ENCODE assay signal across 8 cellular contexts in genomic region chr4:56388311-56388710, GRCh38. TPM values are rescaled to one million over a fixed set of nuclear protein-coding genes. Genes with fewer than 3 reads are reported as not detected.
DNase-seq lines count a peak whose midpoint lies in the region; ATAC-seq and TF ChIP-seq lines count a peak whose summit lies in the region.

No MANE protein-coding gene starts in this region.

- H3K27me3 ChIP-seq in CD4-positive, alpha-beta memory T cell (ENCODE audit: insufficient read depth, low read length) = no peaks in the 10 kb centered on the region
- no peaks in the 10 kb centered on the region for H3K27me3 ChIP-seq in MG63

- TF ChIP-seq CTCF in choroid plexus epithelial cell (conservative IDR thresholded peaks at IDR 0.05; ENCODE audit: low read depth, low read length) (no peak), nephron progenitor cell (IDR thresholded peaks at IDR 0.05) (no peak)

- peak in 1 of 5 donors; percentile 2 for DNase-seq in CD4-positive, alpha-beta memory T cell
- DNase-seq in MG63 (no peak), choroid plexus epithelial cell (ENCODE audit: low read depth) (no peak), nephron progenitor cell (no peak), T-helper 9 cell (no peak)
- DNase-seq in activated effector memory CD4-positive, alpha-beta T cell treated with anti-CD3 and anti-CD28 coated beads, Interleukin-2, amount 50 U/mL, for 16 hours = no peak
- no peak for DNase-seq in effector CD8-positive, alpha-beta T cell (lab: John Stamatoyannopoulos, UW)

- no peaks in the 10 kb centered on the region for H3K27me3 Mint-ChIP-seq in CD4-positive, alpha-beta memory T cell
- H3K27me3 Mint-ChIP-seq in nephron progenitor cell (ENCODE audit: low read depth, poor library complexity) = no peaks in the 10 kb centered on the region

- H3K9me3 ChIP-seq in CD4-positive, alpha-beta memory T cell (ENCODE audit: control insufficient read depth in 1 of 2, low read length in 2 of 2) = no peaks in the 10 kb centered on the region
- no peaks in the 10 kb centered on the region for H3K9me3 ChIP-seq in MG63

- H3K4me3 Mint-ChIP-seq in CD4-positive, alpha-beta memory T cell = peak overlapping the region; percentile 91 to 100 (median 96)
- H3K4me3 Mint-ChIP-seq in nephron progenitor cell = peak overlapping the region; percentile 92

- no peaks in the 10 kb centered on the region for H3K36me3 ChIP-seq in CD4-positive, alpha-beta memory T cell (ENCODE audit: insufficient read depth, low read length)
- no peaks in the 10 kb centered on the region for H3K36me3 ChIP-seq in MG63

- ATAC-seq in GM18907 (IDR thresholded peaks at IDR 0.05; ENCODE audit: unreplicated experiment) = no peak

- peak overlapping the region; percentile 81 for H3K27ac ChIP-seq in CD4-positive, alpha-beta memory T cell (ENCODE audit: low read depth, low read length)

- peak overlapping the region; percentile 98 to 100 (median 99) for H3K27ac Mint-ChIP-seq in CD4-positive, alpha-beta memory T cell
- H3K27ac Mint-ChIP-seq in nephron progenitor cell = peak overlapping the region; percentile 64

- CTCF ChIA-PET in CD4-positive, alpha-beta memory T cell (lab: Charles Lee; ENCODE audit: partially characterized antibody) = interaction anchor here (1.5 to 1.7 kb wide), 3 partner anchors 16 to 156 kb away, joined by 5 to 7 read pairs (median 5); no protein-coding TSS in a partner anchor

- peaks cover 0 to 4% (median 0%) of the 10 kb centered on the region in 8 donors for H3K9me3 Mint-ChIP-seq in CD4-positive, alpha-beta memory T cell
- peaks cover 4% of the 10 kb centered on the region for H3K9me3 Mint-ChIP-seq in nephron progenitor cell

- peaks cover 0 to 11% of the 10 kb centered on the region in 2 donors for H3K36me3 Mint-ChIP-seq in CD4-positive, alpha-beta memory T cell
- H3K36me3 Mint-ChIP-seq in nephron progenitor cell (ENCODE audit: low read depth) = peaks cover 21% of the 10 kb centered on the region

- H3K4me1 Mint-ChIP-seq in CD4-positive, alpha-beta memory T cell = peaks cover 21 to 49% (median 39%) of the 10 kb centered on the region in 4 donors
- peaks cover 47% of the 10 kb centered on the region for H3K4me1 Mint-ChIP-seq in nephron progenitor cell

- peak overlapping the region; percentile 63 to 94 for H3K4me3 ChIP-seq in CD4-positive, alpha-beta memory T cell (ENCODE audit: low read length in 2 of 2)
- peak overlapping the region; percentile 91 for H3K4me3 ChIP-seq in MG63
- peak overlapping the region; percentile 71 for H3K4me3 ChIP-seq in choroid plexus epithelial cell (ENCODE audit: low read depth, low read length)

- POLR2A ChIA-PET in CD4-positive, alpha-beta memory T cell (lab: Charles Lee; ENCODE audit: partially characterized antibody) = interaction anchor here (1.0 to 3.0 kb wide), 4 partner anchors 17 to 520 kb away, joined by 3 to 93 read pairs (median 14); partner anchors contain the start of genes PAICS, PPAT and REST

- peaks cover 20% of the 10 kb centered on the region for H3K4me1 ChIP-seq in CD4-positive, alpha-beta memory T cell (ENCODE audit: insufficient read depth, low read length)

- intact Hi-C loops in CD4-positive, alpha-beta memory T cell (cut with micrococcal nuclease) = loop anchor here (5.0 kb wide), 1 partner anchor 841 kb away; the partner anchor contains the start of gene CLOCK

RNA-seq across cellular contexts. Expression of gene AASDH, which starts 1.0 kb away (rescaled TPM):
- total RNA-seq in CD4-positive, alpha-beta memory T cell = 10 to 100 TPM; 19.2 to 23.7 TPM
- 10 to 100 TPM; 19.4 to 20.0 TPM for polyA plus RNA-seq in CD4-positive, alpha-beta memory T cell
- 4.8 TPM in 2 replicates for total RNA-seq in MG63 (2014; rRNA removed; shearing (Covaris generic); ENCODE audit: low replicate concordance)

RNA-seq across cellular contexts. Expression of gene PPAT, which starts 47.1 kb away (rescaled TPM):
- 10 to 100 TPM; 15.1 to 15.7 TPM for total RNA-seq in CD4-positive, alpha-beta memory T cell
- polyA plus RNA-seq in CD4-positive, alpha-beta memory T cell = 10 to 100 TPM in 1 of 2 donors, 1 to 10 TPM in 1; 7.0 to 11.6 TPM
- total RNA-seq in MG63 (2014; rRNA removed; shearing (Covaris generic); ENCODE audit: low replicate concordance) = 26.5 and 27.7 TPM in 2 replicates

RNA-seq across cellular contexts. Expression of gene PAICS, which starts 47.7 kb away (rescaled TPM):
- 10 to 100 TPM; 21.7 to 24.5 TPM for total RNA-seq in CD4-positive, alpha-beta memory T cell
- polyA plus RNA-seq in CD4-positive, alpha-beta memory T cell = 10 to 100 TPM; 23.8 to 42.4 TPM
- 125 and 176 TPM in 2 replicates for total RNA-seq in MG63 (2014; rRNA removed; shearing (Covaris generic); ENCODE audit: low replicate concordance)
